12 cellular contexts compared by ENCODE assay signal in genomic region chr5:122498163-122498562, GRCh38.
DNase-seq lines count a peak whose midpoint lies in the region; TF ChIP-seq lines count a peak whose summit lies in the region.
"Had no signal": no experiment of that assay in that cellular context is flagged by ENCODE, and none has a peak within 500 bp of the region (broad histone marks: within the 10 kb centered on the region; RNA-seq: fewer than 3 reads in every experiment).

No MANE protein-coding gene starts in this region.

- H3K4me3 ChIP-seq in A673 (ENCODE audit: low read depth, low read length, poor library complexity, severe bottlenecking): no peak overlapping the region
- no peak overlapping the region for H3K4me3 ChIP-seq in GM23248
- no peak overlapping the region for H3K4me3 ChIP-seq in astrocyte of the spinal cord (ENCODE audit: low read depth, low read length)
- no peak overlapping the region for H3K4me3 ChIP-seq in adrenal gland

- CTCF ChIA-PET in A673 (lab: Charles Lee): no interaction called here

- no peak overlapping the region for H3K9ac ChIP-seq in GM23248

- no peaks in the 10 kb centered on the region for H3K79me2 ChIP-seq in GM23248 (ENCODE audit: insufficient read depth)

- 57 to 79% methylated on average over 2 of the region's 2 CpGs for WGBS in GM23248 (ENCODE audit: low coverage in 1 of 2, low lambda C conversion rate in 2 of 2, missing lambda C conversion rate in 2 of 2), 2 experiments
- 46 to 59% (median 50%) methylated on average over 2 of the region's 2 CpGs for WGBS in adrenal gland, 4 donors

- in situ Hi-C loops in GM23248 (cut with MboI) (no loop called here), astrocyte of the spinal cord (cut with HindIII; ENCODE audit: low sequenced_read_pairs) (no loop called here)

- no peak for TF ChIP-seq POLR2A in adrenal gland (IDR thresholded peaks at IDR 0.05)

- H3K27ac ChIP-seq in A673 (ENCODE audit: low read depth, low read length, poor library complexity, severe bottlenecking): no peak overlapping the region
- no peak overlapping the region for H3K27ac ChIP-seq in GM23248
- H3K27ac ChIP-seq in adrenal gland: no peak overlapping the region

- H3K27me3 ChIP-seq in A673 (replicated peaks; ENCODE audit: insufficient read depth, low read depth, low read length, poor library complexity) (no peaks in the 10 kb centered on the region), GM23248 (replicated peaks; ENCODE audit: insufficient read depth) (no peaks in the 10 kb centered on the region), adrenal gland (no peaks in the 10 kb centered on the region)

- H3K4me1 ChIP-seq in A673 (ENCODE audit: insufficient read depth, low read length, poor library complexity, severe bottlenecking): no peaks in the 10 kb centered on the region
- peaks cover 11% of the 10 kb centered on the region; the same call in 1 of the 2 replicates for H3K4me1 ChIP-seq in GM23248 (ENCODE audit: insufficient read depth)
- H3K4me1 ChIP-seq in adrenal gland (replicated peaks in 1 of 2): no peaks in the 10 kb centered on the region

- H3F3A ChIP-seq in GM23248 (ENCODE audit: insufficient read depth): no peaks in the 10 kb centered on the region

- no peaks in the 10 kb centered on the region for H4K20me1 ChIP-seq in GM23248 (ENCODE audit: insufficient read depth)

- H3K4me2 ChIP-seq in GM23248 (ENCODE audit: unreplicated experiment): no peak overlapping the region

- H3K9me2 ChIP-seq in GM23248 (ENCODE audit: insufficient read depth): no peaks in the 10 kb centered on the region

- POLR2A ChIA-PET in A673 (lab: Charles Lee; ENCODE audit: low non-redundant PET): no interaction called here

- H3K36me3 ChIP-seq in A673 (ENCODE audit: insufficient read depth, low read length, poor library complexity, severe bottlenecking): no peaks in the 10 kb centered on the region
- H3K36me3 ChIP-seq in GM23248 (ENCODE audit: low read depth): no peaks in the 10 kb centered on the region
- H3K36me3 ChIP-seq in adrenal gland (replicated peaks in 1 of 2): no peaks in the 10 kb centered on the region

- DNase-seq in A673 (ENCODE audit: low spot score) (peak; percentile 4), GM23248 (peak; percentile 32), astrocyte of the spinal cord (ENCODE audit: low read depth, low spot score) (no peak), islet precursor cell (peak; percentile 73), NCI-H510A (lab: John Stamatoyannopoulos, UW) (no peak), adrenal gland (no peak)
- DNase-seq in effector CD4-positive, alpha-beta T cell: no peak
- DNase-seq in activated CD4-positive, CD25-positive, alpha-beta regulatory T cell (lab: John Stamatoyannopoulos, UW): no peak
- DNase-seq: activated naive CD4-positive, alpha-beta T cell treated with anti-CD3 and anti-CD28 coated beads, Interleukin-2, amount 50 U/mL, for 16 hours; NCI-H2029 treated with DMSO at 0.1 percent for 48 hours; stimulated activated naive CD4-positive, alpha-beta T cell; T-helper 17 cell had no signal

- BruUV-seq in A673 (replicated peaks; lab: Mats Ljungman, UMichigan): no TSS peak

- H3K9me3 ChIP-seq in A673 (ENCODE audit: low read depth, low read length, poor library complexity, severe bottlenecking) (no peaks in the 10 kb centered on the region), GM23248 (ENCODE audit: low read depth) (no peaks in the 10 kb centered on the region), adrenal gland (replicated peaks in 1 of 3) (no peaks in the 10 kb centered on the region)

- intact Hi-C loops in A673 (cut with micrococcal nuclease; ENCODE audit: unreplicated experiment): no loop called here
- intact Hi-C loops in adrenal gland (cut with DNase I): no loop called here

- no peak overlapping the region for H2AFZ ChIP-seq in GM23248

- TF ChIP-seq CTCF in A673 (conservative IDR thresholded peaks at IDR 0.05; ENCODE audit: low read depth, low read length) (0 out of 2 replicates have a peak, but pooled peaks have one; percentile 23), astrocyte of the spinal cord (IDR thresholded peaks at IDR 0.05; ENCODE audit: low read depth, low read length) (peak; percentile 43), adrenal gland (IDR thresholded peaks at IDR 0.05) (peak in 1 of 6 experiments; percentile 21)

Comparison
In these comparisons a context has a peak if more than half of its experiments do, and no peak if none do; other contexts are left out.
1. DNase-seq: peak in A673 (single experiment), GM23248 (single experiment) and islet precursor cell (single experiment); none in astrocyte of the spinal cord (single experiment), effector CD4-positive, alpha-beta T cell (single experiment), activated CD4-positive, CD25-positive, alpha-beta regulatory T cell (0 of 4), NCI-H510A (single experiment) and adrenal gland (0 of 7).